In genomic region chr7:25624837-25625236, GRCh38 we compare ENCODE assay signal across 16 cellular contexts.
DNase-seq lines count a peak whose midpoint lies in the region; ATAC-seq, FAIRE-seq and TF ChIP-seq lines count a peak whose summit lies in the region.
"Had no signal": no experiment of that assay in that cellular context is flagged by ENCODE, and none has a peak within 500 bp of the region (broad histone marks: within the 10 kb centered on the region; RNA-seq: fewer than 3 reads in every experiment).

No MANE protein-coding gene starts in this region.

- H3K23me2 ChIP-seq in H1 (ENCODE audit: low read depth, low read length), result no peaks in the 10 kb centered on the region

- no peak for ATAC-seq in GM21447 (IDR thresholded peaks at IDR 0.05; ENCODE audit: unreplicated experiment)
- no peak for ATAC-seq in GM21825 (IDR thresholded peaks at IDR 0.05; ENCODE audit: unreplicated experiment)
- ATAC-seq in GM18498 (IDR thresholded peaks at IDR 0.05; ENCODE audit: unreplicated experiment), result no peak
- ATAC-seq: left lobe of liver had no signal

- peaks cover 0 to 6% (median 4%) of the 10 kb centered on the region in 4 experiments; a peak in 4 of 7 replicates for H3K4me1 ChIP-seq in H1 (replicated peaks in 1 of 4; ENCODE audit: control insufficient read depth in 3 of 4, insufficient read depth in 4 of 4, low read length in 3 of 4)
- peaks cover 0 to 4% of the 10 kb centered on the region in 2 donors for H3K4me1 ChIP-seq in kidney (ENCODE audit: control insufficient read depth in 1 of 2, insufficient read depth in 1 of 2, low read depth in 1 of 2, low read length in 2 of 2)
- peaks cover 0 to 11% of the 10 kb centered on the region in 2 experiments for H3K4me1 ChIP-seq in trophoblast cell (ENCODE audit: control insufficient read depth in 1 of 2, insufficient read depth in 2 of 2, low read length in 2 of 2)

- H3K9ac ChIP-seq in H1 (replicated peaks in 1 of 4; ENCODE audit: extremely low read depth in 1 of 4, low read depth in 3 of 4, low read length in 3 of 4) (no peak overlapping the region), kidney (ENCODE audit: low read length in 2 of 2) (no peak overlapping the region), trophoblast cell (ENCODE audit: low read length) (no peak overlapping the region)

- no peak overlapping the region for H3K4ac ChIP-seq in H1 (replicated peaks; ENCODE audit: insufficient read length, low read depth, low read length)
- H3K4ac ChIP-seq in trophoblast cell (ENCODE audit: low read depth, low read length), result no peak overlapping the region

- TF ChIP-seq CTCF in H1 (IDR thresholded peaks at IDR 0.05; ENCODE audit: control extremely low read depth in 1 of 3, insufficient read depth in 1 of 3, low read depth in 1 of 3, low read length in 3 of 3) (no peak), kidney (IDR thresholded peaks at IDR 0.05; ENCODE audit: borderline replicate concordance, extremely low read depth, insufficient read depth) (no peak)

- intact Hi-C loops in kidney (cut with DNase I), result no loop called here

- H2AFZ ChIP-seq in H1 (ENCODE audit: low read length), result peak overlapping the region; percentile 74
- H2AFZ ChIP-seq in trophoblast cell (ENCODE audit: insufficient read depth, low read length, poor library complexity), result no peak overlapping the region

- H3K79me2 ChIP-seq in H1 (ENCODE audit: control insufficient read depth in 1 of 2, insufficient read depth in 2 of 2, low read length in 2 of 2) (no peaks in the 10 kb centered on the region), trophoblast cell (ENCODE audit: control insufficient read depth, insufficient read depth, low read length, poor library complexity) (no peaks in the 10 kb centered on the region)

- H3K27ac ChIP-seq in H1 (ENCODE audit: low read depth, low read length) (no peak overlapping the region), kidney (ENCODE audit: low read depth in 2 of 2, low read length in 2 of 2) (peak overlapping the region in 1 of 2 donors; percentile 0), trophoblast cell (ENCODE audit: low read depth, low read length) (no peak overlapping the region)

- no peak overlapping the region for H3K23ac ChIP-seq in H1 (ENCODE audit: insufficient read length)
- no peak overlapping the region for H3K23ac ChIP-seq in trophoblast cell (ENCODE audit: low read length)

- no peak overlapping the region for H3K56ac ChIP-seq in H1 (replicated peaks; ENCODE audit: insufficient read length, low read depth, low read length)

- H4K20me1 ChIP-seq in H1 (replicated peaks in 1 of 2; ENCODE audit: control insufficient read depth in 1 of 2, insufficient read depth in 2 of 2, low read length in 2 of 2), result no peaks in the 10 kb centered on the region

- no peak for DNase-seq in H1 (ENCODE audit: low read depth in 1 of 2, low spot score in 2 of 2)
- DNase-seq in kidney, result peak; percentile 51
- DNase-seq in trophoblast cell, result no peak
- no peak for DNase-seq in HPDE6-E6E7 (ENCODE audit: extremely low spot score)
- DNase-seq: activated CD4-positive, CD25-positive, alpha-beta regulatory T cell; activated CD8-positive, alpha-beta memory T cell treated with anti-CD3 and anti-CD28 coated beads, Interleukin-2, amount 50 U/mL, for 4 hours; CD4-positive, CD25-positive, alpha-beta regulatory T cell; DND-41; hippocampal formation; NCI-H187; NCI-H524 had no signal

- H3K9me3 ChIP-seq in H1 (ENCODE audit: insufficient read depth in 2 of 2, low read depth in 1 of 2, low read length in 1 of 2) (0 out of 4 replicates have a peak, but pooled peaks cover 0 to 3% of the 10 kb centered on the region in 2 experiments), kidney (ENCODE audit: control insufficient read depth in 1 of 2, low read length in 2 of 2) (peaks cover 0 to 2% of the 10 kb centered on the region in 2 donors), trophoblast cell (ENCODE audit: insufficient read depth, low read depth, low read length) (peaks cover 2% of the 10 kb centered on the region)

- no peaks in the 10 kb centered on the region for H3K79me1 ChIP-seq in H1 (ENCODE audit: low read depth, low read length)
- H3K79me1 ChIP-seq in trophoblast cell (ENCODE audit: low read length), result peaks cover 13% of the 10 kb centered on the region

- CTCF ChIA-PET in H1 (lab: Charles Lee; ENCODE audit: partially characterized antibody), result interaction anchor here (0.6 to 0.8 kb wide), 2 partner anchors 9 to 152 kb away, joined by 3 to 4 read pairs; no protein-coding TSS in a partner anchor

- H2BK12ac ChIP-seq in H1 (ENCODE audit: low read depth, low read length) (no peak overlapping the region), trophoblast cell (ENCODE audit: low read length) (peak overlapping the region; percentile 63)

- H3K18ac ChIP-seq in H1 (ENCODE audit: extremely low read depth, low read length) (no peak overlapping the region), trophoblast cell (ENCODE audit: low read length) (no peak overlapping the region)

- no peak overlapping the region for H3K4me3 ChIP-seq in H1 (ENCODE audit: extremely low read depth in 1 of 4, insufficient read depth in 2 of 4, low read depth in 3 of 4, low read length in 4 of 4)
- H3K4me3 ChIP-seq in kidney (ENCODE audit: low read length in 2 of 2), result no peak overlapping the region
- H3K4me3 ChIP-seq in trophoblast cell (ENCODE audit: low read depth, low read length), result no peak overlapping the region

- FAIRE-seq in H1 (lab: Jason Lieb, UNC) (no peak), kidney (lab: Jason Lieb, UNC) (no peak)
- FAIRE-seq: bronchial epithelial cell had no signal

- H2BK15ac ChIP-seq in H1 (ENCODE audit: low read length), result no peak overlapping the region

- H2BK120ac ChIP-seq in H1 (replicated peaks; ENCODE audit: low read depth, low read length), result no peak overlapping the region
- peak overlapping the region; percentile 15 for H2BK120ac ChIP-seq in trophoblast cell (ENCODE audit: insufficient read depth, low read length, poor library complexity)

- H4K91ac ChIP-seq in H1 (replicated peaks; ENCODE audit: insufficient read length, low read length), result no peak overlapping the region
- peak overlapping the region; percentile 23 for H4K91ac ChIP-seq in trophoblast cell (ENCODE audit: low read depth, low read length)

- H2BK20ac ChIP-seq in H1 (ENCODE audit: low read length), result no peak overlapping the region

- H4K5ac ChIP-seq in H1 (ENCODE audit: insufficient read length, low read depth, low read length), result no peak overlapping the region

- H3K27me3 ChIP-seq in H1 (replicated peaks in 1 of 4; ENCODE audit: control insufficient read depth in 3 of 4, extremely low read depth in 1 of 4, insufficient read depth in 3 of 4, low read length in 3 of 4) (no peaks in the 10 kb centered on the region), trophoblast cell (ENCODE audit: insufficient read depth, low read length) (no peaks in the 10 kb centered on the region)

- H3K14ac ChIP-seq in H1 (ENCODE audit: insufficient read length) (no peak overlapping the region), trophoblast cell (ENCODE audit: low read length) (no peak overlapping the region)

- no peak overlapping the region for H2BK5ac ChIP-seq in H1 (ENCODE audit: low read depth, low read length)
- H2BK5ac ChIP-seq in trophoblast cell (ENCODE audit: low read depth, low read length, poor library complexity), result no peak overlapping the region

- H3K36me3 ChIP-seq in H1 (ENCODE audit: control insufficient read depth in 2 of 4, insufficient read depth in 4 of 4, low read length in 3 of 4), result no peaks in the 10 kb centered on the region
- H3K36me3 ChIP-seq in kidney (ENCODE audit: control insufficient read depth in 1 of 2, insufficient read depth in 2 of 2, low read length in 2 of 2), result no peaks in the 10 kb centered on the region
- H3K36me3 ChIP-seq in trophoblast cell (ENCODE audit: control insufficient read depth in 1 of 2, insufficient read depth in 2 of 2, low read length in 2 of 2), result no peaks in the 10 kb centered on the region

- POLR2A ChIA-PET in H1 (lab: Charles Lee; ENCODE audit: partially characterized antibody), result no interaction called here

- 89% methylated on average over 8 of the region's 8 CpGs; no CpG with 5 or more reads in 1 of the 2 experiments for WGBS in H1 (ENCODE audit: extremely low coverage in 1 of 2, insufficient coverage in 1 of 2, insufficient read length in 1 of 2, insufficient replicate concordance in 2 of 2, low coverage in 1 of 2, low lambda C conversion rate in 2 of 2, missing lambda C conversion rate in 1 of 2), 2 experiments
- no CpG with 5 or more reads among the region's 8 CpGs for WGBS in trophoblast cell (ENCODE audit: extremely low coverage, insufficient coverage, insufficient read length)

- H2AK5ac ChIP-seq in H1 (ENCODE audit: low read depth, low read length) (no peak overlapping the region), trophoblast cell (ENCODE audit: low read length) (no peak overlapping the region)

- no peak overlapping the region for H4K12ac ChIP-seq in trophoblast cell (ENCODE audit: low read depth, low read length)

- no peak for TF ChIP-seq POLR2A in H1 (IDR thresholded peaks at IDR 0.05; ENCODE audit: control extremely low read depth in 1 of 2, low read depth in 2 of 2, low read length in 2 of 2)

- no peak for TF ChIP-seq EP300 in H1 (IDR thresholded peaks at IDR 0.05; ENCODE audit: borderline replicate concordance in 1 of 2, low read depth in 2 of 2, low read length in 2 of 2)

- TF ChIP-seq RAD21 in H1 (IDR thresholded peaks at IDR 0.05 in 1 of 2, conservative IDR thresholded peaks at IDR 0.05 in 1 of 2; ENCODE audit: low read depth in 2 of 2, low read length in 2 of 2), result no peak

- H3K4me2 ChIP-seq in H1 (ENCODE audit: insufficient read depth in 1 of 2, low read depth in 2 of 2, low read length in 2 of 2), result no peak overlapping the region
- H3K4me2 ChIP-seq in trophoblast cell (ENCODE audit: low read length), result no peak overlapping the region

- H4K8ac ChIP-seq in H1 (ENCODE audit: extremely low read depth, insufficient read depth, low read length), result no peak overlapping the region
- peak overlapping the region; percentile 54 for H4K8ac ChIP-seq in trophoblast cell (ENCODE audit: low read depth, low read length)

TF ChIP-seq in H1, 55 proteins besides CTCF, POLR2A, EP300 and RAD21 (continues in another document):
- TF ChIP-seq JUN (IDR thresholded peaks at IDR 0.05; ENCODE audit: low read depth, low read length) (no peak), CTBP2 (IDR thresholded peaks at IDR 0.05; ENCODE audit: borderline replicate concordance, insufficient read depth, insufficient read length, low read length) (no peak), SP2 (IDR thresholded peaks at IDR 0.05; ENCODE audit: low read length) (no peak), TEAD4 (IDR thresholded peaks at IDR 0.05; ENCODE audit: low read depth, low read length) (no peak), GTF2F1 (IDR thresholded peaks at IDR 0.05; ENCODE audit: borderline replicate concordance, low read depth, low read length) (no peak), TAF7 (optimal IDR thresholded peaks at IDR 0.05; ENCODE audit: borderline replicate concordance, low read depth, low read length) (no peak), GABPA (IDR thresholded peaks at IDR 0.05; ENCODE audit: borderline replicate concordance, insufficient read depth, low read length) (no peak), SIN3A (conservative IDR thresholded peaks at IDR 0.05 in 1 of 2, IDR thresholded peaks at IDR 0.05 in 1 of 2; ENCODE audit: low read depth in 1 of 2, low read length in 2 of 2) (no peak)
